9 cellular contexts compared by ENCODE assay signal in the genomic region with DNA sequence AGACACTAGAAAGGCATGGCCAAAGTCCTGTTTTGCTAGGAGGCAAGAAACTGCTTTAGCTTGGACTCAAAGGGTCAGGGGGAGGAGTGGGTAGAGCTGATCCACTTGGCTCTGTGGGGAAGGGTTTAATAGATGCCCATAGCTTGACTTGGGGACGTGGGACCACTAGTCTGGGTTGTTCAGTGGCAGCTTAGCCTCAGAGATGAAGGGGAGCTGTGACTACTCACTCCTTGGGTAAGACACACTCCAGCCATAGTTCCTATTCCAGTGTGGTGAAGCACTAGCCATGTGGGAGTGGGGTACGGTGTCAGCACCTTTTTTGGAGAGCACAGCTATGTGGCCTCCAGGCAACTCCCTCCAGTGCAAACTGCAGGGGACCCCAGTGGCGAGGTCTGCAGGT.
"Had no signal": no experiment of that assay in that cellular context is flagged by ENCODE, and none has a peak within 500 bp of the region (broad histone marks: within the 10 kb centered on the region; RNA-seq: fewer than 3 reads in every experiment).

No MANE protein-coding gene starts in this region.

- H2AFZ ChIP-seq: GM23248 had no signal

- H3K4me3 ChIP-seq: GM23248, HAP-1 had no signal

- H3K4me3 Mint-ChIP-seq: HFFc6, IgD-negative memory B cell had no signal

- H3K36me3 ChIP-seq: HAP-1 had no signal

- H3K36me3 Mint-ChIP-seq: IgD-negative memory B cell had no signal

- H3K27ac ChIP-seq: GM23248, HL-60 had no signal

- H3K9me3 ChIP-seq: HAP-1 had no signal

- ATAC-seq: HCT116, HepG2 had no signal

- H3K27me3 Mint-ChIP-seq: IgD-negative memory B cell had no signal

- DNase-seq: GM23248, GOT3, H7, HFFc6 had no signal

- H3K27ac Mint-ChIP-seq: HFFc6, IgD-negative memory B cell had no signal

- H3K4me1 Mint-ChIP-seq: IgD-negative memory B cell had no signal

- H3K4me1 ChIP-seq: HAP-1 had no signal
